ENCODE assay signal across 10 cellular contexts in genomic region chr20:46215913-46216707, GRCh38.
DNase-seq lines count a peak whose midpoint lies in the region; ATAC-seq and TF ChIP-seq lines count a peak whose summit lies in the region.
"Had no signal": no experiment of that assay in that cellular context is flagged by ENCODE, and none has a peak within 500 bp of the region (broad histone marks: within the 10 kb centered on the region; RNA-seq: fewer than 3 reads in every experiment).

No MANE protein-coding gene starts in this region.

- no peak overlapping the region for H3K27ac Mint-ChIP-seq in HFFc6
- H3K27ac Mint-ChIP-seq: activated naive CD8-positive, alpha-beta T cell treated with anti-CD3 and anti-CD28 coated beads, Interleukin-2, amount 10 ng/mL, durations not matched to agents 7 days and 5 days had no signal

- H3K4me1 Mint-ChIP-seq in HFFc6 (ENCODE audit: low read depth), result peaks cover 14% of the 10 kb centered on the region
- H3K4me1 Mint-ChIP-seq: activated naive CD8-positive, alpha-beta T cell treated with anti-CD3 and anti-CD28 coated beads, Interleukin-2, amount 10 ng/mL, durations not matched to agents 7 days and 5 days had no signal

- H3K4me3 Mint-ChIP-seq in HFFc6, result no peak overlapping the region
- H3K4me3 Mint-ChIP-seq: activated naive CD8-positive, alpha-beta T cell treated with anti-CD3 and anti-CD28 coated beads, Interleukin-2, amount 10 ng/mL, durations not matched to agents 7 days and 5 days had no signal

- H3K4me3 ChIP-seq in gastrocnemius medialis, result no peak overlapping the region
- H3K4me3 ChIP-seq: MG63, thyroid gland had no signal

- peak; percentile 36 for DNase-seq in HFFc6
- DNase-seq in head of caudate nucleus, result peak in 25 of 42 donors; percentile 25 to 81 (median 47)
- DNase-seq in gastrocnemius medialis, result peak; percentile 29 to 73
- DNase-seq in pons (ENCODE audit: low spot score), result no peak
- no peak for DNase-seq in RPMI8226
- no peak for DNase-seq in NCI-H2029 (lab: John Stamatoyannopoulos, UW)
- DNase-seq: activated naive CD8-positive, alpha-beta T cell treated with anti-CD3 and anti-CD28 coated beads, Interleukin-2, amount 10 ng/mL, durations not matched to agents 7 days and 5 days; MG63; thyroid gland had no signal

- TF ChIP-seq CTCF in HFFc6 (IDR thresholded peaks at IDR 0.05), result no peak
- TF ChIP-seq CTCF in gastrocnemius medialis (IDR thresholded peaks at IDR 0.05 in 4 of 5, conservative IDR thresholded peaks at IDR 0.05 in 1 of 5), result no peak

- no peaks in the 10 kb centered on the region for H3K9me3 ChIP-seq in gastrocnemius medialis
- H3K9me3 ChIP-seq: MG63, thyroid gland had no signal

- intact Hi-C loops in head of caudate nucleus (cut with DNase I), result no loop called here
- intact Hi-C loops in gastrocnemius medialis (cut with DNase I; ENCODE audit: low total_unique reads), result loop anchor here (10.0 kb wide), 1 partner anchor 129 kb away; no protein-coding TSS in a partner anchor

- H3K27me3 Mint-ChIP-seq in HFFc6 (ENCODE audit: insufficient read depth), result peaks cover 22% of the 10 kb centered on the region

- H3K36me3 Mint-ChIP-seq in HFFc6 (ENCODE audit: low read depth), result no peaks in the 10 kb centered on the region
- H3K36me3 Mint-ChIP-seq: activated naive CD8-positive, alpha-beta T cell treated with anti-CD3 and anti-CD28 coated beads, Interleukin-2, amount 10 ng/mL, durations not matched to agents 7 days and 5 days had no signal

- H3K27me3 ChIP-seq in gastrocnemius medialis, result peaks cover 0 to under 1% (median 0%) of the 10 kb centered on the region in 3 donors
- H3K27me3 ChIP-seq: thyroid gland had no signal

- no peaks in the 10 kb centered on the region for H3K9me3 Mint-ChIP-seq in HFFc6
- H3K9me3 Mint-ChIP-seq: activated naive CD8-positive, alpha-beta T cell treated with anti-CD3 and anti-CD28 coated beads, Interleukin-2, amount 10 ng/mL, durations not matched to agents 7 days and 5 days had no signal

- ATAC-seq in SK-N-SH treated with all-trans-retinoic acid at 6 μM for 48 hours (peak; percentile 85), gastrocnemius medialis (peak; percentile 41 to 59)

- peak overlapping the region; percentile 19 to 86 (median 66) for H3K27ac ChIP-seq in gastrocnemius medialis
- H3K27ac ChIP-seq: thyroid gland had no signal

- no peaks in the 10 kb centered on the region for H3K36me3 ChIP-seq in gastrocnemius medialis
- H3K36me3 ChIP-seq: MG63, thyroid gland had no signal

- in situ Hi-C loops in gastrocnemius medialis (cut with MboI; ENCODE audit: low sequenced_read_pairs in 4 of 4), result no loop called here

- peaks cover 19 to 36% of the 10 kb centered on the region in 2 donors for H3K4me1 ChIP-seq in gastrocnemius medialis
- H3K4me1 ChIP-seq: thyroid gland had no signal

- TF ChIP-seq POLR2A in gastrocnemius medialis (IDR thresholded peaks at IDR 0.05), result no peak

TF ChIP-seq in SK-N-SH treated with all-trans-retinoic acid at 6 μM for 48 hours, 23 proteins besides CTCF, POLR2A, EP300 and RAD21:
- TF ChIP-seq POU6F1 (CRISPR knock-in tag; IDR thresholded peaks at IDR 0.05; ENCODE audit: borderline replicate concordance, low read depth) (no peak), ZNF8 (CRISPR knock-in tag; IDR thresholded peaks at IDR 0.05) (no peak), TSHZ2 (CRISPR knock-in tag; IDR thresholded peaks at IDR 0.05) (no peak), ISL1 (CRISPR knock-in tag; IDR thresholded peaks at IDR 0.05) (peak; percentile 28; the same call in 1 of the 2 replicates), TCF4 (CRISPR knock-in tag; IDR thresholded peaks at IDR 0.05; ENCODE audit: borderline replicate concordance) (0 out of 2 replicates have a peak, but pooled peaks have one; percentile 21), ZFP3 (CRISPR knock-in tag; IDR thresholded peaks at IDR 0.05) (no peak; the same call in 1 of the 2 replicates), BACH2 (CRISPR knock-in tag; IDR thresholded peaks at IDR 0.05; ENCODE audit: borderline replicate concordance) (no peak), OSR1 (CRISPR knock-in tag; IDR thresholded peaks at IDR 0.05) (no peak), ARNTL (CRISPR knock-in tag; IDR thresholded peaks at IDR 0.05; ENCODE audit: borderline replicate concordance, low read depth) (no peak)

Comparison
In these comparisons a context has a peak if more than half of its experiments do, and no peak if none do; other contexts are left out.
1. DNase-seq: peak in HFFc6 (single experiment), head of caudate nucleus (25 of 42) and gastrocnemius medialis (2 of 2); none in pons (single experiment), RPMI8226 (single experiment) and NCI-H2029 (single experiment).